ENCODE assay signal across 1 cellular context in genomic region chr1:20342294-20343148, GRCh38.
TF ChIP-seq lines count a peak whose summit lies in the region.

No MANE protein-coding gene starts in this region.

TF ChIP-seq in K562, 482 proteins besides CTCF, POLR2A, EP300 and RAD21 (continued from another document):
- TF ChIP-seq STAG1 (CRISPR knock-in tag; IDR thresholded peaks at IDR 0.05; ENCODE audit: borderline replicate concordance) (0 out of 2 replicates have a peak, but pooled peaks have one; percentile 17), PKNOX1 (IDR thresholded peaks at IDR 0.05) (no peak)
